ENCODE assay signal across 1 cellular context in genomic region chr1:10402729-10403274, GRCh38.
A peak's percentile ranks its signal among the peaks of the same experiment; 100 is the strongest.
TF ChIP-seq lines count a peak whose summit lies in the region.

No MANE protein-coding gene starts in this region.

TF ChIP-seq in HepG2, 621 proteins besides CTCF, POLR2A, EP300 and RAD21:
- TF ChIP-seq HOXA7 (CRISPR knock-in tag; IDR thresholded peaks at IDR 0.05) (no peak), ZNF317 (CRISPR knock-in tag; IDR thresholded peaks at IDR 0.05) (no peak), ZNF766 (CRISPR knock-in tag; IDR thresholded peaks at IDR 0.05; ENCODE audit: borderline replicate concordance) (no peak), KDM2A (CRISPR knock-in tag; IDR thresholded peaks at IDR 0.05; ENCODE audit: borderline replicate concordance, low read depth) (no peak), NBN (conservative IDR thresholded peaks at IDR 0.05) (no peak), HOXA9 (CRISPR knock-in tag; IDR thresholded peaks at IDR 0.05; ENCODE audit: borderline replicate concordance) (no peak), KAT8 (CRISPR knock-in tag; IDR thresholded peaks at IDR 0.05) (no peak), ZNF589 (CRISPR knock-in tag; conservative IDR thresholded peaks at IDR 0.05) (no peak), THAP9 (CRISPR knock-in tag; IDR thresholded peaks at IDR 0.05; ENCODE audit: borderline replicate concordance) (no peak), ZNF337 (CRISPR knock-in tag; IDR thresholded peaks at IDR 0.05; ENCODE audit: borderline replicate concordance, low read depth) (no peak), ATF7 (IDR thresholded peaks at IDR 0.05) (peak; percentile 79), ATF7 (CRISPR knock-in tag; IDR thresholded peaks at IDR 0.05) (no peak), GATAD2A (CRISPR knock-in tag; IDR thresholded peaks at IDR 0.05) (no peak), ZFP36L2 (CRISPR knock-in tag; IDR thresholded peaks at IDR 0.05) (no peak), CREB1 (IDR thresholded peaks at IDR 0.05) (peak; percentile 51; the same call in 1 of the 2 replicates), CREB1 (CRISPR knock-in tag; IDR thresholded peaks at IDR 0.05) (no peak)
- TF ChIP-seq, protein P1, sequence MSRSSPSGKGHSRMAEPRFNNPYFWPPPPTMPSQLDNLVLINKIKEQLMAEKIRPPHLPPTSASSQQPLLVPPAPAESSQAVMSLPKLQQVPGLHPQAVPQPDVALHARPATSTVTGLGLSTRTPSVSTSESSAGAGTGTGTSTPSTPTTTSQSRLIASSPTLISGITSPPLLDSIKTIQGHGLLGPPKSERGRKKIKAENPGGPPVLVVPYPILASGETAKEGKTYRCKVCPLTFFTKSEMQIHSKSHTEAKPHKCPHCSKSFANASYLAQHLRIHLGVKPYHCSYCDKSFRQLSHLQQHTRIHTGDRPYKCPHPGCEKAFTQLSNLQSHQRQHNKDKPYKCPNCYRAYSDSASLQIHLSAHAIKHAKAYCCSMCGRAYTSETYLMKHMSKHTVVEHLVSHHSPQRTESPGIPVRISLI (CRISPR knock-in tag; IDR thresholded peaks at IDR 0.05; ENCODE audit: borderline replicate concordance), result no peak
- TF ChIP-seq, protein P2, sequence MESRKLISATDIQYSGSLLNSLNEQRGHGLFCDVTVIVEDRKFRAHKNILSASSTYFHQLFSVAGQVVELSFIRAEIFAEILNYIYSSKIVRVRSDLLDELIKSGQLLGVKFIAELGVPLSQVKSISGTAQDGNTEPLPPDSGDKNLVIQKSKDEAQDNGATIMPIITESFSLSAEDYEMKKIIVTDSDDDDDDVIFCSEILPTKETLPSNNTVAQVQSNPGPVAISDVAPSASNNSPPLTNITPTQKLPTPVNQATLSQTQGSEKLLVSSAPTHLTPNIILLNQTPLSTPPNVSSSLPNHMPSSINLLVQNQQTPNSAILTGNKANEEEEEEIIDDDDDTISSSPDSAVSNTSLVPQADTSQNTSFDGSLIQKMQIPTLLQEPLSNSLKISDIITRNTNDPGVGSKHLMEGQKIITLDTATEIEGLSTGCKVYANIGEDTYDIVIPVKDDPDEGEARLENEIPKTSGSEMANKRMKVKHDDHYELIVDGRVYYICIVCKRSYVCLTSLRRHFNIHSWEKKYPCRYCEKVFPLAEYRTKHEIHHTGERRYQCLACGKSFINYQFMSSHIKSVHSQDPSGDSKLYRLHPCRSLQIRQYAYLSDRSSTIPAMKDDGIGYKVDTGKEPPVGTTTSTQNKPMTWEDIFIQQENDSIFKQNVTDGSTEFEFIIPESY (CRISPR knock-in tag; IDR thresholded peaks at IDR 0.05), result peak; percentile 46; the same call in 1 of the 2 replicates
- TF ChIP-seq, protein P3, sequence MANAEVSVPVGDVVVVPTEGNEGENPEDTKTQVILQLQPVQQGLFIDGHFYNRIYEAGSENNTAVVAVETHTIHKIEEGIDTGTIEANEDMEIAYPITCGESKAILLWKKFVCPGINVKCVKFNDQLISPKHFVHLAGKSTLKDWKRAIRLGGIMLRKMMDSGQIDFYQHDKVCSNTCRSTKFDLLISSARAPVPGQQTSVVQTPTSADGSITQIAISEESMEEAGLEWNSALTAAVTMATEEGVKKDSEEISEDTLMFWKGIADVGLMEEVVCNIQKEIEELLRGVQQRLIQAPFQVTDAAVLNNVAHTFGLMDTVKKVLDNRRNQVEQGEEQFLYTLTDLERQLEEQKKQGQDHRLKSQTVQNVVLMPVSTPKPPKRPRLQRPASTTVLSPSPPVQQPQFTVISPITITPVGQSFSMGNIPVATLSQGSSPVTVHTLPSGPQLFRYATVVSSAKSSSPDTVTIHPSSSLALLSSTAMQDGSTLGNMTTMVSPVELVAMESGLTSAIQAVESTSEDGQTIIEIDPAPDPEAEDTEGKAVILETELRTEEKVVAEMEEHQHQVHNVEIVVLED (CRISPR knock-in tag; IDR thresholded peaks at IDR 0.05; ENCODE audit: borderline replicate concordance), result no peak
